ENCODE assay signal across 8 cellular contexts in genomic region chr3:121545564-121546455, GRCh38. TPM values are rescaled to one million over a fixed set of nuclear protein-coding genes. Genes with fewer than 3 reads are reported as not detected.
DNase-seq lines count a peak whose midpoint lies in the region; ATAC-seq lines count a peak whose summit lies in the region.

POLQ (minus strand) TSS chr3:121545988; CDS start chr3:121545877, 111 bp downstream.

- peaks cover 43% of the 10 kb centered on the region for H3K79me2 ChIP-seq in Karpas-422 (ENCODE audit: low read length)

- ATAC-seq in GM21825 (IDR thresholded peaks at IDR 0.05; ENCODE audit: unreplicated experiment) (peak; percentile 82), naive B cell (ENCODE audit: low read depth in 2 of 2) (peak; percentile 96)
- ATAC-seq in stimulated activated memory B cell treated with anti-CD40 and anti-IgM and Interleukin-4, amounts not matched to agents 10 μg/mL and 1 μg/mL and 100 μg/mL, for 72 hours = peak; percentile 97

- peaks cover 18 to 39% (median 31%) of the 10 kb centered on the region in 3 donors for H3K4me1 Mint-ChIP-seq in naive B cell
- H3K4me1 Mint-ChIP-seq in stimulated activated memory B cell treated with anti-CD40 and anti-IgM and Interleukin-4, amounts not matched to agents 10 μg/mL and 1 μg/mL and 100 μg/mL, for 72 hours = peaks cover 33% of the 10 kb centered on the region

- H4K20me1 ChIP-seq in Karpas-422 (ENCODE audit: insufficient read depth, low read depth, low read length) = no peaks in the 10 kb centered on the region

- H3K27ac ChIP-seq in Karpas-422 (ENCODE audit: low read length) = peak within 1 kb of the TSS; percentile 83

- peaks cover 16% of the 10 kb centered on the region for H3K4me1 ChIP-seq in Karpas-422 (ENCODE audit: low read length)

- H3K27ac Mint-ChIP-seq in naive B cell = peak within 1 kb of the TSS; percentile 70 to 97 (median 82)
- H3K27ac Mint-ChIP-seq in stimulated activated memory B cell treated with anti-CD40 and anti-IgM and Interleukin-4, amounts not matched to agents 10 μg/mL and 1 μg/mL and 100 μg/mL, for 72 hours = peak within 1 kb of the TSS; percentile 71

- peak within 1 kb of the TSS; percentile 95 for H3K4me2 ChIP-seq in Karpas-422 (ENCODE audit: low read depth, low read length, poor library complexity, severe bottlenecking)

- no peaks in the 10 kb centered on the region for H3K27me3 ChIP-seq in Karpas-422 (ENCODE audit: low read length)

- peak within 1 kb of the TSS; percentile 62 for H2AFZ ChIP-seq in Karpas-422 (ENCODE audit: low read length)

- peak within 1 kb of the TSS; percentile 79 for H3K9ac ChIP-seq in Karpas-422 (ENCODE audit: low read length)

- peaks cover 9% of the 10 kb centered on the region; the same call in 1 of the 2 replicates for H3K36me3 ChIP-seq in Karpas-422 (ENCODE audit: insufficient read depth, low read length)

- H3K9me2 ChIP-seq in Karpas-422 (replicated peaks; ENCODE audit: insufficient read depth, low read length) = no peaks in the 10 kb centered on the region

- peak within 1 kb of the TSS; percentile 75 for H3K4me3 ChIP-seq in Karpas-422 (ENCODE audit: low read length)

- no peaks in the 10 kb centered on the region for H3K36me3 Mint-ChIP-seq in naive B cell
- H3K36me3 Mint-ChIP-seq in stimulated activated memory B cell treated with anti-CD40 and anti-IgM and Interleukin-4, amounts not matched to agents 10 μg/mL and 1 μg/mL and 100 μg/mL, for 72 hours = no peaks in the 10 kb centered on the region

- DNase-seq in DMS79 treated with DMSO at 0.1 percent for 48 hours (lab: John Stamatoyannopoulos, UW) (peak; percentile 91), Karpas-422 (peak; percentile 98), RKO (ENCODE audit: low spot score) (peak; percentile 95), activated T-helper 1 cell treated with Interleukin-2 at 50 U/mL for 16 hours (ENCODE audit: low read depth) (peak; percentile 72), fibroblast of gingiva (ENCODE audit: low read depth) (peak; percentile 96), naive B cell (peak; percentile 87)

- no peaks in the 10 kb centered on the region for H3K9me3 ChIP-seq in Karpas-422 (ENCODE audit: low read length)

- H3K9me3 Mint-ChIP-seq in naive B cell = no peaks in the 10 kb centered on the region
- no peaks in the 10 kb centered on the region for H3K9me3 Mint-ChIP-seq in stimulated activated memory B cell treated with anti-CD40 and anti-IgM and Interleukin-4, amounts not matched to agents 10 μg/mL and 1 μg/mL and 100 μg/mL, for 72 hours

- no peaks in the 10 kb centered on the region for H3K27me3 Mint-ChIP-seq in naive B cell
- no peaks in the 10 kb centered on the region for H3K27me3 Mint-ChIP-seq in stimulated activated memory B cell treated with anti-CD40 and anti-IgM and Interleukin-4, amounts not matched to agents 10 μg/mL and 1 μg/mL and 100 μg/mL, for 72 hours

- peak within 1 kb of the TSS; percentile 77 to 98 (median 94) for H3K4me3 Mint-ChIP-seq in naive B cell
- peak within 1 kb of the TSS; percentile 77 for H3K4me3 Mint-ChIP-seq in stimulated activated memory B cell treated with anti-CD40 and anti-IgM and Interleukin-4, amounts not matched to agents 10 μg/mL and 1 μg/mL and 100 μg/mL, for 72 hours

RNA-seq across cellular contexts. Expression of gene POLQ, which starts in this region (rescaled TPM):
- 9.5 and 10.0 TPM in 2 replicates for total RNA-seq in Karpas-422 (2014; rRNA removed; shearing (Covaris generic); ENCODE audit: low replicate concordance)
- polyA plus RNA-seq in naive B cell (ENCODE audit: low read depth in 6 of 6) = under 1 TPM in 3 of 6 donors, not detected in 3; 0.09 to 0.28 (median 0.12) TPM

Comparison
In these comparisons a context has a peak if more than half of its experiments do, and no peak if none do; other contexts are left out.
1. Peak in every context shown above with its lines: DNase-seq, ATAC-seq, H3K4me3 ChIP-seq and H3K27ac ChIP-seq.
2. Peak in DNase-seq and ATAC-seq in naive B cell; RNA of the gene not detected or under 1 TPM.